In the genomic region with DNA sequence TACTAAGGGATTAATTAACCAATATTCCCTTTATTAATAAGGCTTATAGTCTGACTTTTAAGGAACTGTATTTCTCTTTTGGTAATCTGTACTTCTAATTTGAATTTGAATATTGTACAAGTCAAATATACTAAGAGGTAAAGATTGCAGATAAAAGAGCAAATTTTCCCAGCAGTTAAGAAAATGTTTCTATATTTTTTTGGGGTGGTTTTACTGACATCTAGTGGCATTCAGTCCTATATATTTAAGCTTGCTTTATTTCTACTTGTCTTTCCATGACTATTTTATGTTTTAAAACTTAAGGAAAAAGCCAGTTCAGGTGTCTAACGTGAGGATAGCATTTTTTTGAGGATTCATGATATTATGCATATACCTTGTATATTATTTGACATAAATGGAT, we compare ENCODE assay signal across 16 cellular contexts. TPM values are rescaled to one million over a fixed set of nuclear protein-coding genes. Genes with fewer than 3 reads are reported as not detected.
DNase-seq lines count a peak whose midpoint lies in the region; ATAC-seq, FAIRE-seq and TF ChIP-seq lines count a peak whose summit lies in the region.
"Had no signal": no experiment of that assay in that cellular context is flagged by ENCODE, and none has a peak within 500 bp of the region (broad histone marks: within the 10 kb centered on the region; RNA-seq: fewer than 3 reads in every experiment).

No MANE protein-coding gene starts in this region.

- H3K36me3 ChIP-seq in BE2C (no peaks in the 10 kb centered on the region), GM12878 (ENCODE audit: control insufficient read depth in 2 of 2, insufficient read depth in 2 of 2, low read length in 1 of 2) (no peaks in the 10 kb centered on the region), HepG2 (replicated peaks in 1 of 2; ENCODE audit: control insufficient read depth in 1 of 2, insufficient read depth in 2 of 2, low read length in 2 of 2) (no peaks in the 10 kb centered on the region)
- H3K36me3 ChIP-seq in CD8-positive, alpha-beta memory T cell (ENCODE audit: insufficient read depth, low read length) = no peaks in the 10 kb centered on the region
- H3K36me3 ChIP-seq: heart left ventricle, stomach had no signal

- POLR2A ChIA-PET in GM12878 (lab: Charles Lee) (no interaction called here), HepG2 (lab: Yijun Ruan, JAX) (interaction anchor here (0.9 to 1.3 kb wide), 4 partner anchors 122 to 169 kb away, joined by 3 to 5 read pairs (median 4); a partner anchor contains a TSS)
- POLR2A ChIA-PET in CD8-positive, alpha-beta memory T cell (lab: Charles Lee) = no interaction called here

- H3K27me3 ChIP-seq in BE2C = no peaks in the 10 kb centered on the region
- no peaks in the 10 kb centered on the region for H3K27me3 ChIP-seq in GM12878 (replicated peaks in 1 of 2; ENCODE audit: control insufficient read depth in 2 of 2, insufficient read depth in 2 of 2, low read length in 1 of 2)
- no peaks in the 10 kb centered on the region for H3K27me3 ChIP-seq in HepG2 (ENCODE audit: control insufficient read depth in 1 of 2, insufficient read depth in 2 of 2, low read length in 2 of 2)
- H3K27me3 ChIP-seq in CD8-positive, alpha-beta memory T cell (ENCODE audit: insufficient read depth, low read length, poor library complexity, severe bottlenecking) = no peaks in the 10 kb centered on the region
- H3K27me3 ChIP-seq: stomach had no signal

- H3K4me2 ChIP-seq in GM12878 (ENCODE audit: control insufficient read depth, insufficient read depth) = no peak overlapping the region
- H3K4me2 ChIP-seq in HepG2 (ENCODE audit: low read depth, low read length) = no peak overlapping the region
- H3K4me2 ChIP-seq: KMS-11 had no signal

- H2AFZ ChIP-seq in GM12878 (ENCODE audit: control insufficient read depth, low read depth, low read length) (no peak overlapping the region), HepG2 (ENCODE audit: low read length) (no peak overlapping the region)

- no peak overlapping the region for H3K4me3 Mint-ChIP-seq in endothelial cell (ENCODE audit: unreplicated experiment)
- H3K4me3 Mint-ChIP-seq in CD8-positive, alpha-beta memory T cell = no peak overlapping the region
- H3K4me3 Mint-ChIP-seq: activated CD4-positive, alpha-beta memory T cell treated with anti-CD3 and anti-CD28 coated beads for 36 hours; CD4-positive, alpha-beta T cell; T-helper 1 cell treated with Interleukin-12 subunit alpha and Interleukin-12 subunit beta and Interleukin-4 antibody, amounts not matched to agents 30 μg/mL and 1 μg/mL, for 36 hours had no signal

- CTCF ChIA-PET in GM12878 (lab: Yijun Ruan, JAX) (interaction anchor here (0.6 to 1.7 kb wide), 5 partner anchors 9 to 685 kb away, joined by 3 to 5 read pairs (median 4); no protein-coding TSS in a partner anchor), HepG2 (lab: Yijun Ruan, JAX; ENCODE audit: low intra/inter-chr PET ratio, low total read pairs) (interaction anchor here (0.7 to 2.0 kb wide), 4 partner anchors 47 to 384 kb away, joined by 3 to 13 read pairs (median 6); no protein-coding TSS in a partner anchor)
- CTCF ChIA-PET in CD8-positive, alpha-beta memory T cell (lab: Charles Lee) = no interaction called here

- TF ChIP-seq EP300 in GM12878 (IDR thresholded peaks at IDR 0.05; ENCODE audit: borderline replicate concordance in 1 of 2, control insufficient read depth in 1 of 2, low read depth in 2 of 2, low read length in 2 of 2) (no peak), HepG2 (IDR thresholded peaks at IDR 0.05; ENCODE audit: low read depth in 2 of 2, low read length in 2 of 2) (no peak), HepG2 (CRISPR knock-in tag; IDR thresholded peaks at IDR 0.05; ENCODE audit: borderline replicate concordance) (no peak)

- H3K9ac ChIP-seq in GM12878 (ENCODE audit: control insufficient read depth, insufficient read depth, low read length) (no peak overlapping the region), HepG2 (ENCODE audit: insufficient read depth, low read depth, low read length) (no peak overlapping the region)
- H3K9ac ChIP-seq: KMS-11 had no signal

- peak; percentile 43 for TF ChIP-seq CTCF in BE2C (IDR thresholded peaks at IDR 0.05; ENCODE audit: low read depth, low read length)
- no peak; a peak in 1 of 6 replicates for TF ChIP-seq CTCF in GM12878 (IDR thresholded peaks at IDR 0.05 in 2 of 3, conservative IDR thresholded peaks at IDR 0.05 in 1 of 3; ENCODE audit: control insufficient read depth in 2 of 3, extremely low read depth in 1 of 3, insufficient read depth in 1 of 3, low read depth in 3 of 3, low read length in 3 of 3)
- TF ChIP-seq CTCF in HepG2 (CRISPR knock-in tag; IDR thresholded peaks at IDR 0.05) = peak; percentile 57
- no peak for TF ChIP-seq CTCF in endothelial cell (IDR thresholded peaks at IDR 0.05; ENCODE audit: unreplicated experiment)

- H3K27ac ChIP-seq in GM12878 (ENCODE audit: control insufficient read depth, insufficient read depth) = no peak overlapping the region
- no peak overlapping the region for H3K27ac ChIP-seq in HepG2 (ENCODE audit: extremely low read length, insufficient read depth, low read length)
- H3K27ac ChIP-seq in CD8-positive, alpha-beta memory T cell (ENCODE audit: low read depth, low read length) = no peak overlapping the region
- H3K27ac ChIP-seq: heart left ventricle, KMS-11, stomach had no signal

- DNase-seq in BE2C = no peak
- DNase-seq in HuH-7 (ENCODE audit: low spot score) = peak; percentile 13
- DNase-seq in GM12878 (ENCODE audit: low read depth, low spot score) = no peak
- peak; percentile 42 for DNase-seq in HepG2 (ENCODE audit: low spot score)
- DNase-seq in endothelial cell (ENCODE audit: low spot score) = no peak
- DNase-seq in CD8-positive, alpha-beta memory T cell = no peak
- DNase-seq in NCI-H2107 treated with DMSO at 0.1 percent for 48 hours (lab: John Stamatoyannopoulos, UW; ENCODE audit: unreplicated experiment) = no peak
- DNase-seq: activated CD4-positive, alpha-beta memory T cell treated with anti-CD3 and anti-CD28 coated beads for 36 hours; CD4-positive, alpha-beta T cell; heart left ventricle; left colon; stomach had no signal

- BruUV-seq in GM12878 (replicated peaks; lab: Mats Ljungman, UMichigan) = no TSS peak
- no TSS peak for BruUV-seq in HepG2 (replicated peaks; lab: Mats Ljungman, UMichigan)

- intact Hi-C loops in GM12878 (cut with micrococcal nuclease; ENCODE audit: unreplicated experiment) = no loop called here
- intact Hi-C loops in HepG2 (cut with micrococcal nuclease; ENCODE audit: unreplicated experiment) = loop anchor here (1.0 to 5.0 kb wide), 4 partner anchors 122 to 503 kb away; no protein-coding TSS in a partner anchor

- RAD21 ChIA-PET in GM12878 (lab: Charles Lee; ENCODE audit: unreplicated experiment) = no interaction called here

- in situ Hi-C loops in GM12878 (cut with MboI) = no loop called here
- in situ Hi-C loops in HepG2 (cut with HindIII; ENCODE audit: extremely low pct_ligation_motif_present, low pct_unique_long_range_greater_than_20kb) = loop anchor here (10.0 to 25.0 kb wide), 2 partner anchors 378 to 501 kb away; a partner anchor contains a TSS

- no peaks in the 10 kb centered on the region for H3K9me3 ChIP-seq in BE2C
- no peaks in the 10 kb centered on the region for H3K9me3 ChIP-seq in GM12878 (replicated peaks; ENCODE audit: control insufficient read depth, insufficient read depth, low read length)
- no peaks in the 10 kb centered on the region for H3K9me3 ChIP-seq in HepG2 (ENCODE audit: low read length)
- H3K9me3 ChIP-seq in CD8-positive, alpha-beta memory T cell (ENCODE audit: low read length) = no peaks in the 10 kb centered on the region
- H3K9me3 ChIP-seq: heart left ventricle, stomach had no signal

- H3K79me2 ChIP-seq in GM12878 (ENCODE audit: control insufficient read depth, insufficient read depth, low read length) (no peaks in the 10 kb centered on the region), HepG2 (ENCODE audit: insufficient read depth, low read length) (no peaks in the 10 kb centered on the region)

- no peak for TF ChIP-seq POLR2A in GM12878 (IDR thresholded peaks at IDR 0.05; ENCODE audit: low read depth, low read length)
- TF ChIP-seq POLR2A in HepG2 (IDR thresholded peaks at IDR 0.05; ENCODE audit: insufficient read depth in 1 of 2, low read depth in 2 of 2, low read length in 2 of 2) = no peak

- H4K20me1 ChIP-seq in GM12878 (ENCODE audit: control insufficient read depth, insufficient read depth) (no peaks in the 10 kb centered on the region), HepG2 (ENCODE audit: insufficient read depth, low read length) (no peaks in the 10 kb centered on the region)

- no peaks in the 10 kb centered on the region for H3K36me3 Mint-ChIP-seq in endothelial cell (ENCODE audit: low read depth, unreplicated experiment)
- H3K36me3 Mint-ChIP-seq in CD8-positive, alpha-beta memory T cell = no peaks in the 10 kb centered on the region
- H3K36me3 Mint-ChIP-seq: activated CD4-positive, alpha-beta memory T cell treated with anti-CD3 and anti-CD28 coated beads for 36 hours had no signal

- H3K27me3 Mint-ChIP-seq in endothelial cell (ENCODE audit: unreplicated experiment) = no peaks in the 10 kb centered on the region
- H3K27me3 Mint-ChIP-seq in CD8-positive, alpha-beta memory T cell = peaks cover 0 to 2% of the 10 kb centered on the region in 2 donors
- H3K27me3 Mint-ChIP-seq: activated CD4-positive, alpha-beta memory T cell treated with anti-CD3 and anti-CD28 coated beads for 36 hours; CD4-positive, alpha-beta T cell had no signal

- H3K4me1 ChIP-seq in BE2C (no peaks in the 10 kb centered on the region), GM12878 (ENCODE audit: control insufficient read depth, insufficient read depth, low read length) (no peaks in the 10 kb centered on the region), HepG2 (ENCODE audit: insufficient read depth, low read length) (no peaks in the 10 kb centered on the region)
- H3K4me1 ChIP-seq in CD8-positive, alpha-beta memory T cell (ENCODE audit: insufficient read depth, low read length) = no peaks in the 10 kb centered on the region
- H3K4me1 ChIP-seq: heart left ventricle, stomach had no signal

- H3K27ac Mint-ChIP-seq in endothelial cell (ENCODE audit: unreplicated experiment) = no peak overlapping the region
- H3K27ac Mint-ChIP-seq in CD8-positive, alpha-beta memory T cell = no peak overlapping the region
- H3K27ac Mint-ChIP-seq: activated CD4-positive, alpha-beta memory T cell treated with anti-CD3 and anti-CD28 coated beads for 36 hours; CD4-positive, alpha-beta T cell; T-helper 1 cell treated with Interleukin-12 subunit alpha and Interleukin-12 subunit beta and Interleukin-4 antibody, amounts not matched to agents 30 μg/mL and 1 μg/mL, for 36 hours had no signal

- FAIRE-seq in GM12878 (lab: Jason Lieb, UNC) (peak; percentile 41), HepG2 (lab: Jason Lieb, UNC) (no peak)

- peaks cover 4% of the 10 kb centered on the region for H3K4me1 Mint-ChIP-seq in endothelial cell (ENCODE audit: unreplicated experiment)
- H3K4me1 Mint-ChIP-seq in CD8-positive, alpha-beta memory T cell = no peaks in the 10 kb centered on the region

- H3K4me3 ChIP-seq in BE2C (ENCODE audit: low read depth, low read length) (no peak overlapping the region), GM12878 (no peak overlapping the region), HepG2 (replicated peaks in 1 of 3; ENCODE audit: insufficient read depth in 1 of 3, low read depth in 2 of 3, low read length in 3 of 3) (no peak overlapping the region)
- no peak overlapping the region for H3K4me3 ChIP-seq in CD8-positive, alpha-beta memory T cell (ENCODE audit: low read length)
- H3K4me3 ChIP-seq: heart left ventricle, stomach had no signal

- SMC1A ChIA-PET in GM12878 (lab: Charles Lee; ENCODE audit: uncharacterized antibody, unreplicated experiment) = interaction anchor here (3.1 kb wide), 1 partner anchor 123 kb away, joined by 8 read pairs; no protein-coding TSS in a partner anchor

- ATAC-seq in GM12878 = no peak
- 0 out of 3 replicates have a peak, but pooled peaks have one; percentile 36 for ATAC-seq in HepG2
- no peak for ATAC-seq in GM21515 (IDR thresholded peaks at IDR 0.05; ENCODE audit: unreplicated experiment)
- ATAC-seq: heart left ventricle, left colon had no signal

- no peaks in the 10 kb centered on the region for H3K9me3 Mint-ChIP-seq in endothelial cell (ENCODE audit: unreplicated experiment)
- peaks cover 0 to 4% (median 2%) of the 10 kb centered on the region in 5 donors for H3K9me3 Mint-ChIP-seq in CD8-positive, alpha-beta memory T cell
- H3K9me3 Mint-ChIP-seq: T-helper 1 cell treated with Interleukin-12 subunit alpha and Interleukin-12 subunit beta and Interleukin-4 antibody, amounts not matched to agents 30 μg/mL and 1 μg/mL, for 36 hours had no signal

- TF ChIP-seq RAD21 in GM12878 (IDR thresholded peaks at IDR 0.05; ENCODE audit: insufficient read depth, low read depth, low read length) (no peak), HepG2 (CRISPR knock-in tag; IDR thresholded peaks at IDR 0.05) (peak; percentile 40; the same call in 1 of the 2 replicates)

- 6% methylated on average over 1 of the region's 1 CpG for WGBS in GM12878 (ENCODE audit: insufficient coverage, insufficient replicate concordance, low lambda C conversion rate, missing lambda C conversion rate)
- WGBS in HepG2 (ENCODE audit: low lambda C conversion rate) = 2% methylated on average over 1 of the region's 1 CpG

RNA-seq across cellular contexts. Expression of a gene that starts 41.6 kb away (rescaled TPM):
- polyA plus RNA-seq in BE2C (2012; ENCODE audit: insufficient read depth, insufficient read length, low read depth) = not detected
- not detected in 2 replicates for total RNA-seq in GM12878 (2013; cell fraction: nucleolus; rRNA removed)
- total RNA-seq in GM12878 (2014; rRNA removed) = not detected in 2 replicates
- not detected in 2 replicates for total RNA-seq in GM12878 (2014; rRNA removed; fragmentation: Illumina TruSeq; extraction: Trizol)
- total RNA-seq in GM12878 (2021) = not detected in 2 replicates
- not detected for polyA plus RNA-seq in GM12878 (2011; ENCODE audit: low read depth)
- not detected in 2 replicates for polyA plus RNA-seq in GM12878 (2011; rRNA removed)
- not detected in 2 replicates for polyA plus RNA-seq in GM12878 (2011; cell fraction: cytosol; rRNA removed)
- not detected in 2 replicates for polyA plus RNA-seq in GM12878 (2011; cell fraction: nucleus; rRNA removed)
- polyA plus RNA-seq in GM12878 (2012) = not detected in 2 replicates
- not detected in 2 replicates for polyA plus RNA-seq in GM12878 (2014; fragmentation: Illumina TruSeq; extraction: Trizol)
- not detected for polyA plus RNA-seq in GM12878 (2014; fragmentation: Nextera tagmentation; extraction: Ambion mirVana)
- not detected in 2 replicates for polyA plus RNA-seq in GM12878 (2014; rRNA removed)
- polyA plus RNA-seq in GM12878 (2016; fragmentation: Nextera tagmentation; extraction: Ambion mirVana) = not detected
- not detected in 2 replicates for polyA minus RNA-seq in GM12878 (2011; rRNA and poly(A)+ RNA removed)
- not detected in 2 replicates for polyA minus RNA-seq in GM12878 (2011; cell fraction: cytosol; rRNA and poly(A)+ RNA removed)
- not detected in 2 replicates for polyA minus RNA-seq in GM12878 (2011; cell fraction: nucleus; rRNA and poly(A)+ RNA removed)
- 0.28 and 0.29 TPM in 2 replicates for total RNA-seq in HepG2 (2016; rRNA removed; fragmentation: Illumina TruSeq; extraction: Trizol)
- not detected in 2 replicates for total RNA-seq in HepG2 (2016; cell fraction: cytosol; rRNA removed; fragmentation: Illumina TruSeq; extraction: Trizol; ENCODE audit: low read depth)
- 0.24 and 0.30 TPM in 2 replicates for total RNA-seq in HepG2 (2016; cell fraction: insoluble cytoplasmic fraction; rRNA removed; fragmentation: Illumina TruSeq; extraction: Trizol)
- 0.03 and 0.09 TPM in 2 replicates for total RNA-seq in HepG2 (2016; cell fraction: membrane; rRNA removed; fragmentation: Illumina TruSeq; extraction: Trizol)
- 1.7 TPM in 2 replicates for total RNA-seq in HepG2 (2016; cell fraction: nucleus; rRNA removed; fragmentation: Illumina TruSeq; extraction: Trizol)
- 0.07 and 0.12 TPM in 2 replicates for polyA plus RNA-seq in HepG2 (2011; rRNA removed)
- 0.01 and 0.03 TPM in 2 replicates for polyA plus RNA-seq in HepG2 (2011; cell fraction: cytosol; rRNA removed)
- polyA plus RNA-seq in HepG2 (2011; cell fraction: nucleus; rRNA removed) = 0.14 and 0.29 TPM in 2 replicates
- 0.08 and 0.23 TPM in 2 replicates for polyA plus RNA-seq in HepG2 (2012)
- polyA plus RNA-seq in HepG2 (2016; cell fraction: cytosol; fragmentation: Illumina TruSeq; extraction: Trizol; ENCODE audit: low read depth) = not detected in 2 replicates
- polyA plus RNA-seq in HepG2 (2016; cell fraction: insoluble cytoplasmic fraction; fragmentation: Illumina TruSeq; extraction: Trizol; ENCODE audit: low read depth) = 0.23 TPM in 2 replicates
- polyA plus RNA-seq in HepG2 (2016; cell fraction: membrane; fragmentation: Illumina TruSeq; extraction: Trizol; ENCODE audit: low read depth) = not detected in 2 replicates
- 0.61 and 0.62 TPM in 2 replicates for polyA plus RNA-seq in HepG2 (2016; cell fraction: nucleus; fragmentation: Illumina TruSeq; extraction: Trizol; ENCODE audit: insufficient read depth, low read depth)
- polyA minus RNA-seq in HepG2 (2011; rRNA and poly(A)+ RNA removed; ENCODE audit: low replicate concordance) = 0.22 TPM in 1 of 2 replicates, not detected in the other
- 0.20 TPM in 1 of 2 replicates, not detected in the other for polyA minus RNA-seq in HepG2 (2011; cell fraction: cytosol; rRNA and poly(A)+ RNA removed)
- polyA minus RNA-seq in HepG2 (2011; cell fraction: nucleus; rRNA and poly(A)+ RNA removed) = 7.6 and 9.0 TPM in 2 replicates
- 0.05 TPM for total RNA-seq in endothelial cell (ENCODE audit: unreplicated experiment)
- total RNA-seq in CD8-positive, alpha-beta memory T cell = under 1 TPM in 1 of 2 experiments, not detected in 1; 0.04 TPM
- polyA plus RNA-seq in CD8-positive, alpha-beta memory T cell = 0.05 TPM
- total RNA-seq: CD4-positive, alpha-beta T cell; skeletal muscle tissue had no signal
- polyA plus RNA-seq: heart left ventricle, stomach had no signal

Comparison
In these comparisons a context has a peak if more than half of its experiments do, and no peak if none do; other contexts are left out.
1. DNase-seq: peak in HuH-7 (single experiment) and HepG2 (single experiment); none in BE2C (single experiment), GM12878 (single experiment), endothelial cell (single experiment), CD8-positive, alpha-beta memory T cell (0 of 5) and NCI-H2107 treated with DMSO at 0.1 percent for 48 hours (single experiment).
2. CTCF ChIP-seq: peak in BE2C (single experiment) and HepG2 (single experiment); none in GM12878 (0 of 3) and endothelial cell (single experiment).